8 cellular contexts compared by ENCODE assay signal in the genomic region with DNA sequence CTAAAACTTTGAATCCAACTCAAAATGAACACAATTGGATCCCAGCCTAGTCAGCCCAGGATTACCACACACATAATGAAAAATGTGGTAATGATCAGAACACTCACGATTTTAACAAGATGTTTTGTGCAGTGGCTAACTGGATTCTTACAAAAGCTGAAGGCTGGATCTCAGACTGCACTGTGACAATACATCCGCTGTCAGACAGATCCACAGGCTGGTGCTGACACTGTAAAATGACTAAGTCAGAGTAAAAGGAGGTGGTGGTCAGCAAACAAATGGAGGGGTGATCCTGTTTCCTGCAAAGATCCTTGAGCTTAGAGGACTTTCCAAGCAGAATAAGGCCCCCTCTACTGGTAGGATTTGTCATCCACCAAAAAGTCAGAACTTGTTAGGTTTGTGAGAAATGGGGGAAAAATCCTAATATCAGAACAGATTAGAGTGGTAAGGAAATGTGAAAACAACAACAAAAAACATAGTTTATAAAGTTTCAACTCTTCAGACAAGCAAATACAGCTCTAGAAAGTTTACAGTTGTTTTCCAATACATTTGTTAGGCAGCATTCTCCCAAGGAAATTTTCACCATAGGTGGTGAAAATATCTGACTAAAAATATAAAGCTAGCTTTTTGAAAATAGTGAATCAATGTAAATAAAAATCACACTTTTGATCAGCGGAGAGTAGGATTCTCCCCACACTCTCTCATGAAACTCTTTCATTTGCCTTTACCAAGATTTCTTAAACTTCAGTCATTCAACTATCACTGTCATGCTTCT.
DNase-seq lines count a peak whose midpoint lies in the region; ATAC-seq and TF ChIP-seq lines count a peak whose summit lies in the region.

No MANE protein-coding gene starts in this region.

- peaks cover 6% of the 10 kb centered on the region for H3K36me3 Mint-ChIP-seq in stimulated activated memory B cell treated with anti-CD40 and anti-IgM and Interleukin-4, amounts not matched to agents 10 μg/mL and 1 μg/mL and 100 μg/mL, for 72 hours

- H3K36me3 ChIP-seq in colonic mucosa, result no peaks in the 10 kb centered on the region
- no peaks in the 10 kb centered on the region for H3K36me3 ChIP-seq in lower lobe of right lung

- H3K27ac ChIP-seq in colonic mucosa, result no peak overlapping the region
- peak overlapping the region; percentile 0 for H3K27ac ChIP-seq in lower lobe of right lung

- H3K9me3 ChIP-seq in colonic mucosa (no peaks in the 10 kb centered on the region), lower lobe of right lung (no peaks in the 10 kb centered on the region)

- H3K4me3 ChIP-seq in colonic mucosa (no peak overlapping the region), lower lobe of right lung (no peak overlapping the region)

- TF ChIP-seq CTCF in GM13976 (IDR thresholded peaks at IDR 0.05; ENCODE audit: borderline replicate concordance, control extremely low read depth, extremely low read depth, insufficient read depth, missing control alignments) (peak; percentile 57), colonic mucosa (IDR thresholded peaks at IDR 0.05) (peak; percentile 42), lower lobe of right lung (IDR thresholded peaks at IDR 0.05) (peak; percentile 64)

- no peaks in the 10 kb centered on the region for H3K27me3 ChIP-seq in colonic mucosa
- H3K27me3 ChIP-seq in lower lobe of right lung (ENCODE audit: low read depth), result no peaks in the 10 kb centered on the region

- intact Hi-C loops in colonic mucosa (cut with DNase I) (loop anchor here (5.0 kb wide), 2 partner anchors 117 to 267 kb away; no protein-coding TSS in a partner anchor), lower lobe of right lung (cut with DNase I) (no loop called here)

- H3K9me3 Mint-ChIP-seq in stimulated activated memory B cell treated with anti-CD40 and anti-IgM and Interleukin-4, amounts not matched to agents 10 μg/mL and 1 μg/mL and 100 μg/mL, for 72 hours, result peaks cover 6% of the 10 kb centered on the region

- in situ Hi-C loops in GM13976 (cut with MboI; ENCODE audit: low sequenced_read_pairs, unreplicated experiment), result loop anchor here (25.0 kb wide), 1 partner anchor 267 kb away; no protein-coding TSS in a partner anchor

- peaks cover 3% of the 10 kb centered on the region for H3K4me1 ChIP-seq in colonic mucosa
- H3K4me1 ChIP-seq in lower lobe of right lung, result no peaks in the 10 kb centered on the region

- no peaks in the 10 kb centered on the region for H3K4me1 Mint-ChIP-seq in stimulated activated memory B cell treated with anti-CD40 and anti-IgM and Interleukin-4, amounts not matched to agents 10 μg/mL and 1 μg/mL and 100 μg/mL, for 72 hours

- ATAC-seq in lower lobe of right lung, result peak; percentile 59 to 64
- ATAC-seq in stimulated activated memory B cell treated with anti-CD40 and anti-IgM and Interleukin-4, amounts not matched to agents 10 μg/mL and 1 μg/mL and 100 μg/mL, for 72 hours, result no peak
- ATAC-seq in GM18867 (IDR thresholded peaks at IDR 0.05; ENCODE audit: unreplicated experiment), result no peak

- DNase-seq in Ammon's horn (ENCODE audit: low spot score) (peak; percentile 74), GM13976 (ENCODE audit: low spot score) (peak; percentile 37), NCI-H526 treated with DMSO at 0.1 percent for 48 hours (lab: John Stamatoyannopoulos, UW) (peak; percentile 18), colonic mucosa (peak; percentile 62), lower lobe of right lung (no peak), activated gamma-delta T cell (lab: John Stamatoyannopoulos, UW) (no peak)

- no peak overlapping the region for H3K27ac Mint-ChIP-seq in stimulated activated memory B cell treated with anti-CD40 and anti-IgM and Interleukin-4, amounts not matched to agents 10 μg/mL and 1 μg/mL and 100 μg/mL, for 72 hours

- H3K9ac ChIP-seq in colonic mucosa (ENCODE audit: low read depth in 2 of 2, low read length in 2 of 2), result peak overlapping the region in 1 of 2 donors; percentile 48

- no peak overlapping the region for H3K4me3 Mint-ChIP-seq in stimulated activated memory B cell treated with anti-CD40 and anti-IgM and Interleukin-4, amounts not matched to agents 10 μg/mL and 1 μg/mL and 100 μg/mL, for 72 hours

- H3K27me3 Mint-ChIP-seq in stimulated activated memory B cell treated with anti-CD40 and anti-IgM and Interleukin-4, amounts not matched to agents 10 μg/mL and 1 μg/mL and 100 μg/mL, for 72 hours, result no peaks in the 10 kb centered on the region

Comparison
In these comparisons a context has a peak if more than half of its experiments do, and no peak if none do; other contexts are left out.
1. DNase-seq: peak in Ammon's horn (single experiment), GM13976 (single experiment), NCI-H526 treated with DMSO at 0.1 percent for 48 hours (single experiment) and colonic mucosa (single experiment); none in lower lobe of right lung (single experiment) and activated gamma-delta T cell (single experiment).
2. ATAC-seq: peak in lower lobe of right lung (2 of 2); none in stimulated activated memory B cell treated with anti-CD40 and anti-IgM and Interleukin-4, amounts not matched to agents 10 μg/mL and 1 μg/mL and 100 μg/mL, for 72 hours (single experiment) and GM18867 (single experiment).
3. Peak in every context shown above with its lines, with median percentiles within 50 percentile points of each other: CTCF ChIP-seq.